Comparison of ENCODE assay signal across 9 cellular contexts in the genomic region with DNA sequence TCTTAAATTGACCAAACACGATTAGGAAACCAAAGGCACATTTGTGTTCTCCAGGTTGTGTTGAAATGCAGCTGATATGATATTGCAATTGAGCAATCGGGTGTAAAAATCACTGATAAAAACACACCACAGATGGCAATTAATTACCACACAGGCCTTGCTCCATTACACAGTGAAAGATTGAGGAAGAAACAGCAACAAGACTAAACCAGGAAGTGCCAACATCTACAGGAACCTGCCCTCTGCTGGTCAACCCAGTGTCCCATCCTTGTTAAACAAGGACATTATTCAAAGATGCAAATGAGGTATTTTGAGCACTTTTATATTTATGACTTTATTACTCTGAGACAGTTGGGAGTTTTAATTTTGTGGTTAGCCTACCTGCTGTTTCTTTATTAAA.
A peak's percentile ranks its signal among the peaks of the same experiment; 100 is the strongest.
DNase-seq lines count a peak whose midpoint lies in the region; ATAC-seq and TF ChIP-seq lines count a peak whose summit lies in the region.
"Had no signal": no experiment of that assay in that cellular context is flagged by ENCODE, and none has a peak within 500 bp of the region (broad histone marks: within the 10 kb centered on the region; RNA-seq: fewer than 3 reads in every experiment).

No MANE protein-coding gene starts in this region.

- intact Hi-C loops in activated CD4-positive, alpha-beta T cell treated with anti-CD3 and anti-CD28 coated beads for 36 hours (cut with DNase I, micrococcal nuclease): no loop called here

- TF ChIP-seq CTCF in epithelial cell of proximal tubule (conservative IDR thresholded peaks at IDR 0.05; ENCODE audit: low read depth, low read length) (peak; percentile 30), retinal pigment epithelial cell (conservative IDR thresholded peaks at IDR 0.05; ENCODE audit: low read depth, low read length) (peak; percentile 52)

- H3K4me3 Mint-ChIP-seq in activated CD4-positive, alpha-beta T cell treated with anti-CD3 and anti-CD28 coated beads for 36 hours: no peak overlapping the region
- H3K4me3 Mint-ChIP-seq: activated naive CD8-positive, alpha-beta T cell treated with anti-CD3 and anti-CD28 coated beads, Interleukin-2, amount 10 ng/mL, durations not matched to agents 7 days and 5 days had no signal

- no peak for ATAC-seq in activated CD4-positive, alpha-beta T cell treated with anti-CD3 and anti-CD28 coated beads for 36 hours
- ATAC-seq in HG03354 (IDR thresholded peaks at IDR 0.05; ENCODE audit: poor library complexity, severe bottlenecking, unreplicated experiment) (no peak), HG03159 (IDR thresholded peaks at IDR 0.05; ENCODE audit: unreplicated experiment) (no peak)

- POLR2A ChIA-PET in activated CD4-positive, alpha-beta T cell treated with anti-CD3 and anti-CD28 coated beads for 36 hours (lab: Charles Lee): no interaction called here

- peak; percentile 25 for DNase-seq in activated CD4-positive, alpha-beta T cell treated with anti-CD3 and anti-CD28 coated beads for 36 hours
- DNase-seq in activated CD4-positive, alpha-beta T cell treated with anti-CD3 and anti-CD28 coated beads for 4 hours: no peak
- DNase-seq in NOMO-1 (lab: John Stamatoyannopoulos, UW; ENCODE audit: unreplicated experiment in 2 of 2) (peak; percentile 51 to 75), epithelial cell of proximal tubule (ENCODE audit: low read depth) (no peak), retinal pigment epithelial cell (ENCODE audit: low read depth) (no peak), NCI-H128 (lab: John Stamatoyannopoulos, UW; ENCODE audit: unreplicated experiment) (no peak)
- DNase-seq: activated naive CD8-positive, alpha-beta T cell treated with anti-CD3 and anti-CD28 coated beads, Interleukin-2, amount 10 ng/mL, durations not matched to agents 7 days and 5 days had no signal

- no peaks in the 10 kb centered on the region for H3K27me3 Mint-ChIP-seq in activated CD4-positive, alpha-beta T cell treated with anti-CD3 and anti-CD28 coated beads for 36 hours
- H3K27me3 Mint-ChIP-seq: activated naive CD8-positive, alpha-beta T cell treated with anti-CD3 and anti-CD28 coated beads, Interleukin-2, amount 10 ng/mL, durations not matched to agents 7 days and 5 days had no signal

- CTCF ChIA-PET in activated CD4-positive, alpha-beta T cell treated with anti-CD3 and anti-CD28 coated beads for 36 hours (lab: Charles Lee): interaction anchor here (0.6 kb wide), 1 partner anchor 386 kb away, joined by 3 read pairs; no protein-coding TSS in a partner anchor

- H3K4me1 Mint-ChIP-seq in activated CD4-positive, alpha-beta T cell treated with anti-CD3 and anti-CD28 coated beads for 36 hours: no peaks in the 10 kb centered on the region
- H3K4me1 Mint-ChIP-seq: activated naive CD8-positive, alpha-beta T cell treated with anti-CD3 and anti-CD28 coated beads, Interleukin-2, amount 10 ng/mL, durations not matched to agents 7 days and 5 days had no signal

- no peaks in the 10 kb centered on the region for H3K36me3 Mint-ChIP-seq in activated CD4-positive, alpha-beta T cell treated with anti-CD3 and anti-CD28 coated beads for 36 hours (ENCODE audit: low read depth)
- H3K36me3 Mint-ChIP-seq: activated naive CD8-positive, alpha-beta T cell treated with anti-CD3 and anti-CD28 coated beads, Interleukin-2, amount 10 ng/mL, durations not matched to agents 7 days and 5 days had no signal

- no peak overlapping the region for H3K27ac Mint-ChIP-seq in activated CD4-positive, alpha-beta T cell treated with anti-CD3 and anti-CD28 coated beads for 36 hours
- H3K27ac Mint-ChIP-seq: activated naive CD8-positive, alpha-beta T cell treated with anti-CD3 and anti-CD28 coated beads, Interleukin-2, amount 10 ng/mL, durations not matched to agents 7 days and 5 days had no signal

- no peak overlapping the region for H3K4me3 ChIP-seq in epithelial cell of proximal tubule (ENCODE audit: low read depth, low read length)
- no peak overlapping the region for H3K4me3 ChIP-seq in retinal pigment epithelial cell (ENCODE audit: low read length)

- peaks cover 3% of the 10 kb centered on the region for H3K9me3 Mint-ChIP-seq in activated CD4-positive, alpha-beta T cell treated with anti-CD3 and anti-CD28 coated beads for 36 hours (ENCODE audit: low read depth)

Comparison
In these comparisons a context has a peak if more than half of its experiments do, and no peak if none do; other contexts are left out.
1. DNase-seq: peak in activated CD4-positive, alpha-beta T cell treated with anti-CD3 and anti-CD28 coated beads for 36 hours (single experiment) and NOMO-1 (2 of 2); none in activated CD4-positive, alpha-beta T cell treated with anti-CD3 and anti-CD28 coated beads for 4 hours (0 of 2), epithelial cell of proximal tubule (single experiment), retinal pigment epithelial cell (single experiment) and NCI-H128 (single experiment).